17 cellular contexts compared by ENCODE assay signal in genomic region chr3:184234671-184235380, GRCh38. TPM values are rescaled to one million over a fixed set of nuclear protein-coding genes. Genes with fewer than 3 reads are reported as not detected.
"Had no signal": no experiment of that assay in that cellular context is flagged by ENCODE, and none has a peak within 500 bp of the region (broad histone marks: within the 10 kb centered on the region; RNA-seq: fewer than 3 reads in every experiment).

No MANE protein-coding gene starts in this region.

- H3K27ac ChIP-seq: body of pancreas, epithelial cell of prostate, tibial nerve had no signal

- H3K27me3 ChIP-seq: body of pancreas had no signal

- DNase-seq: activated CD4-positive, alpha-beta memory T cell treated with anti-CD3 and anti-CD28 coated beads, Interleukin-2, amount 10 ng/mL, durations not matched to agents 7 days and 5 days; activated CD4-positive, alpha-beta T cell treated with anti-CD3 and anti-CD28 coated beads for 48 hours; activated CD4-positive, CD25-positive, alpha-beta regulatory T cell; activated CD8-positive, alpha-beta memory T cell treated with anti-CD3 and anti-CD28 coated beads, Interleukin-2, amount 10 ng/mL, durations not matched to agents 7 days and 5 days; activated naive CD4-positive, alpha-beta T cell; activated naive CD8-positive, alpha-beta T cell treated with anti-CD3 and anti-CD28 coated beads, Interleukin-2, amount 10 ng/mL, durations not matched to agents 7 days and 5 days; effector memory CD8-positive, alpha-beta T cell had no signal

- H3K4me3 ChIP-seq: body of pancreas, tibial nerve had no signal

- H3K36me3 ChIP-seq: tibial nerve had no signal

- H3K9me3 ChIP-seq: body of pancreas, tibial nerve had no signal

- ATAC-seq: activated CD8-positive, alpha-beta memory T cell treated with anti-CD3 and anti-CD28 coated beads, Interleukin-2, amount 10 ng/mL, durations not matched to agents 7 days and 5 days; effector memory CD8-positive, alpha-beta T cell; left lobe of liver had no signal

RNA-seq across cellular contexts. Expression of gene VWA5B2, which starts 5.4 kb away (rescaled TPM):
- total RNA-seq: activated CD4-positive, alpha-beta memory T cell treated with anti-CD3 and anti-CD28 coated beads, Interleukin-2, amount 10 ng/mL, durations not matched to agents 7 days and 5 days; activated CD8-positive, alpha-beta memory T cell treated with anti-CD3 and anti-CD28 coated beads, Interleukin-2, amount 10 ng/mL, durations not matched to agents 7 days and 5 days; cardiac septum; dermis microvascular lymphatic vessel endothelial cell; skeletal muscle tissue had no signal

RNA-seq across cellular contexts. Expression of gene CAMK2N2, which starts 26.5 kb away (rescaled TPM):
- total RNA-seq: activated naive CD8-positive, alpha-beta T cell treated with anti-CD3 and anti-CD28 coated beads, Interleukin-2, amount 10 ng/mL, durations not matched to agents 7 days and 5 days; dermis microvascular lymphatic vessel endothelial cell; lung microvascular endothelial cell; skeletal muscle tissue; tibial nerve had no signal

RNA-seq across cellular contexts. Expression of gene ECE2, which starts 41.0 kb away (rescaled TPM):
- total RNA-seq: activated CD4-positive, alpha-beta memory T cell treated with anti-CD3 and anti-CD28 coated beads, Interleukin-2, amount 10 ng/mL, durations not matched to agents 7 days and 5 days; activated CD8-positive, alpha-beta memory T cell treated with anti-CD3 and anti-CD28 coated beads, Interleukin-2, amount 10 ng/mL, durations not matched to agents 7 days and 5 days; activated naive CD8-positive, alpha-beta T cell treated with anti-CD3 and anti-CD28 coated beads, Interleukin-2, amount 10 ng/mL, durations not matched to agents 7 days and 5 days; dermis microvascular lymphatic vessel endothelial cell; kidney; left lobe of liver; lung microvascular endothelial cell; progenitor cell of endocrine pancreas; skeletal muscle tissue; tibial nerve had no signal
